In genomic region chr9:96217756-96218693, GRCh38 we compare ENCODE assay signal across 8 cellular contexts.
DNase-seq lines count a peak whose midpoint lies in the region; ATAC-seq and TF ChIP-seq lines count a peak whose summit lies in the region.

No MANE protein-coding gene starts in this region.

- H3F3A ChIP-seq in SK-N-SH (replicated peaks; ENCODE audit: insufficient read depth): no peaks in the 10 kb centered on the region

- H3K4me2 ChIP-seq in SK-N-SH: peak overlapping the region; percentile 82

- CTCF ChIA-PET in SK-N-SH (lab: Yijun Ruan, JAX): interaction anchor here (0.5 to 5.0 kb wide), 75 partner anchors 8 to 1549 kb away, joined by 3 to 33 read pairs (median 3); partner anchors contain the start of gene ERCC6L2

- DNase-seq in COLO668 (lab: John Stamatoyannopoulos, UW; ENCODE audit: unreplicated experiment) (peak; percentile 73), LHCN-M2 (ENCODE audit: low read depth) (peak; percentile 30), SK-N-SH (peak; percentile 93), glutamatergic neuron (peak; percentile 90), omental fat pad (ENCODE audit: low spot score) (peak; percentile 55)

- peak overlapping the region; percentile 39 to 54 for H3K4me3 ChIP-seq in SK-N-SH (ENCODE audit: low read depth in 2 of 2, low read length in 1 of 2)

- H3K79me2 ChIP-seq in SK-N-SH (ENCODE audit: insufficient read depth): no peaks in the 10 kb centered on the region

- no peak for TF ChIP-seq EP300 in SK-N-SH (IDR thresholded peaks at IDR 0.05; ENCODE audit: borderline replicate concordance in 1 of 2, low read depth in 1 of 2, low read length in 1 of 2)

- POLR2A ChIA-PET in SK-N-SH (lab: Yijun Ruan, JAX): interaction anchor here (0.6 to 1.7 kb wide), 8 partner anchors 9 to 724 kb away, joined by 3 to 8 read pairs (median 5); partner anchors contain the start of gene ERCC6L2

- no peak overlapping the region for H3K9ac ChIP-seq in SK-N-SH

- TF ChIP-seq CTCF in SK-N-SH (IDR thresholded peaks at IDR 0.05) (peak; percentile 90), glutamatergic neuron (IDR thresholded peaks at IDR 0.05; ENCODE audit: partially characterized antibody, unreplicated experiment) (peak; percentile 99), omental fat pad (IDR thresholded peaks at IDR 0.05) (peak in 2 of 3 donors; percentile 83 to 97)

- H3K4me3 Mint-ChIP-seq in activated naive CD4-positive, alpha-beta T cell treated with anti-CD3 and anti-CD28 coated beads, Interleukin-2, amount 50 U/mL, for 24 hours: peak overlapping the region; percentile 79
- peak overlapping the region; percentile 69 for H3K4me3 Mint-ChIP-seq in glutamatergic neuron (ENCODE audit: unreplicated experiment)

- H2AFZ ChIP-seq in SK-N-SH (ENCODE audit: low read depth): peak overlapping the region; percentile 73; the same call in 1 of the 2 replicates

- ATAC-seq in GM21515 (IDR thresholded peaks at IDR 0.05; ENCODE audit: unreplicated experiment) (peak; percentile 85), omental fat pad (ENCODE audit: low FRiP score) (peak; percentile 92)

- H3K27ac Mint-ChIP-seq in activated naive CD4-positive, alpha-beta T cell treated with anti-CD3 and anti-CD28 coated beads, Interleukin-2, amount 50 U/mL, for 24 hours: peak overlapping the region; percentile 41
- H3K27ac Mint-ChIP-seq in glutamatergic neuron (ENCODE audit: unreplicated experiment): peak overlapping the region; percentile 82

- 15% methylated on average over 11 of the region's 43 CpGs for WGBS in SK-N-SH (ENCODE audit: low lambda C conversion rate)

- H3K27me3 Mint-ChIP-seq in activated naive CD4-positive, alpha-beta T cell treated with anti-CD3 and anti-CD28 coated beads, Interleukin-2, amount 50 U/mL, for 24 hours: peaks cover 23% of the 10 kb centered on the region
- peaks cover 8% of the 10 kb centered on the region for H3K27me3 Mint-ChIP-seq in glutamatergic neuron (ENCODE audit: unreplicated experiment)

- H3K9me2 ChIP-seq in SK-N-SH: no peaks in the 10 kb centered on the region

- no peaks in the 10 kb centered on the region for H3K9me3 Mint-ChIP-seq in activated naive CD4-positive, alpha-beta T cell treated with anti-CD3 and anti-CD28 coated beads, Interleukin-2, amount 50 U/mL, for 24 hours
- H3K9me3 Mint-ChIP-seq in glutamatergic neuron (ENCODE audit: unreplicated experiment): peaks cover 11% of the 10 kb centered on the region

- peaks cover 12% of the 10 kb centered on the region for H3K4me1 Mint-ChIP-seq in activated naive CD4-positive, alpha-beta T cell treated with anti-CD3 and anti-CD28 coated beads, Interleukin-2, amount 50 U/mL, for 24 hours
- peaks cover 16% of the 10 kb centered on the region for H3K4me1 Mint-ChIP-seq in glutamatergic neuron (ENCODE audit: low read depth, unreplicated experiment)

- H3K36me3 ChIP-seq in SK-N-SH (replicated peaks in 1 of 2; ENCODE audit: control insufficient read depth in 1 of 2, insufficient read depth in 2 of 2, low read length in 1 of 2): no peaks in the 10 kb centered on the region

- H3K4me1 ChIP-seq in SK-N-SH (ENCODE audit: control insufficient read depth in 1 of 2, insufficient read depth in 2 of 2, low read depth in 1 of 2, low read length in 1 of 2): peaks cover 0 to 38% of the 10 kb centered on the region in 2 experiments; a peak in 2 of 4 replicates

- H3K27me3 ChIP-seq in SK-N-SH (ENCODE audit: insufficient read depth): peaks cover 9% of the 10 kb centered on the region; the same call in 1 of the 2 replicates

- TF ChIP-seq RAD21 in SK-N-SH (IDR thresholded peaks at IDR 0.05; ENCODE audit: low read length): peak; percentile 86

- H3K36me3 Mint-ChIP-seq in activated naive CD4-positive, alpha-beta T cell treated with anti-CD3 and anti-CD28 coated beads, Interleukin-2, amount 50 U/mL, for 24 hours: no peaks in the 10 kb centered on the region
- H3K36me3 Mint-ChIP-seq in glutamatergic neuron (ENCODE audit: unreplicated experiment): peaks cover 5% of the 10 kb centered on the region

- H3K27ac ChIP-seq in SK-N-SH (ENCODE audit: low read depth in 2 of 2, low read length in 1 of 2): peak overlapping the region in 1 of 2 experiments; percentile 94; a peak in 2 of 4 replicates
- H3K27ac ChIP-seq in temporal lobe (ENCODE audit: low read depth, low read length): peak overlapping the region; percentile 10

- no peaks in the 10 kb centered on the region for H3K9me3 ChIP-seq in SK-N-SH

- no peaks in the 10 kb centered on the region for H4K20me1 ChIP-seq in SK-N-SH (ENCODE audit: insufficient read depth)

TF ChIP-seq in SK-N-SH, 30 proteins besides CTCF, POLR2A, EP300 and RAD21:
- TF ChIP-seq TEAD4 (IDR thresholded peaks at IDR 0.05; ENCODE audit: borderline replicate concordance, insufficient read depth) (0 out of 2 replicates have a peak, but pooled peaks have one; percentile 1), MXI1 (IDR thresholded peaks at IDR 0.05; ENCODE audit: low read depth, low read length) (peak; percentile 5; the same call in 1 of the 2 replicates), CHD2 (IDR thresholded peaks at IDR 0.05; ENCODE audit: low read length, partially characterized antibody) (peak; percentile 73), YY1 (IDR thresholded peaks at IDR 0.05; ENCODE audit: low read depth) (no peak), SIN3A (IDR thresholded peaks at IDR 0.05; ENCODE audit: borderline replicate concordance, low read depth, low read length) (peak; percentile 53; the same call in 1 of the 2 replicates), SMC3 (IDR thresholded peaks at IDR 0.05; ENCODE audit: low read depth, low read length) (peak; percentile 84), NFIC (IDR thresholded peaks at IDR 0.05; ENCODE audit: borderline replicate concordance) (no peak)

Comparison
In these comparisons a context has a peak if more than half of its experiments do, and no peak if none do; other contexts are left out.
1. DNase-seq: peak in every context shown above with its lines; median percentile 93 in SK-N-SH; 90 in glutamatergic neuron; 73 in COLO668; 55 in omental fat pad; 30 in LHCN-M2.